In genomic region chr9:5073701-5074100, GRCh38 we compare ENCODE assay signal across 18 cellular contexts.
A peak's percentile ranks its signal among the peaks of the same experiment; 100 is the strongest.
DNase-seq lines count a peak whose midpoint lies in the region; ATAC-seq and TF ChIP-seq lines count a peak whose summit lies in the region.
"Had no signal": no experiment of that assay in that cellular context is flagged by ENCODE, and none has a peak within 500 bp of the region (broad histone marks: within the 10 kb centered on the region; RNA-seq: fewer than 3 reads in every experiment).

No MANE protein-coding gene starts in this region.

- no peaks in the 10 kb centered on the region for H3K36me3 ChIP-seq in OCI-LY1 (ENCODE audit: insufficient read depth, low read length)
- H3K36me3 ChIP-seq: WERI-Rb-1 had no signal

- H3K4me1 ChIP-seq in OCI-LY1 (ENCODE audit: insufficient read depth, low read length, severe bottlenecking) = no peaks in the 10 kb centered on the region

- no peaks in the 10 kb centered on the region for H3F3A ChIP-seq in OCI-LY1 (ENCODE audit: insufficient read depth, low read length)

- H4K20me1 ChIP-seq in OCI-LY1 (ENCODE audit: insufficient read depth, low read length) = no peaks in the 10 kb centered on the region
- H4K20me1 ChIP-seq: BLaER1 treated with 17β-estradiol and CSF1 and Interleukin-3, amounts not matched to agents 10 nM and 100 nM had no signal

- no peak overlapping the region for H3K4me2 ChIP-seq in OCI-LY1 (ENCODE audit: low read length)
- H3K4me2 ChIP-seq: BLaER1 treated with 17β-estradiol and CSF1 and Interleukin-3, amounts not matched to agents 10 nM and 100 nM had no signal

- DNase-seq in NCI-H1694 treated with DMSO at 0.1 percent for 48 hours (lab: John Stamatoyannopoulos, UW) (peak; percentile 5), NCI-H1694 (lab: John Stamatoyannopoulos, UW) (no peak), fibroblast of peridontal ligament (ENCODE audit: extremely low read depth) (peak; percentile 12), posterior cingulate gyrus (no peak), AG08396 (ENCODE audit: low spot score) (no peak)
- DNase-seq: activated CD4-positive, alpha-beta memory T cell treated with anti-CD3 and anti-CD28 coated beads for 36 hours; DMS153; foreskin melanocyte; Kasumi-1; left colon; NCI-H1417 treated with DMSO at 0.1 percent for 48 hours; nephron progenitor cell; WERI-Rb-1 had no signal

- H3K9ac ChIP-seq in OCI-LY1 (ENCODE audit: low read length) = no peak overlapping the region
- H3K9ac ChIP-seq: BLaER1 treated with 17β-estradiol and CSF1 and Interleukin-3, amounts not matched to agents 10 nM and 100 nM had no signal

- no peak overlapping the region for H3K27ac ChIP-seq in OCI-LY1 (ENCODE audit: low read depth, low read length, poor library complexity, severe bottlenecking)
- H3K27ac ChIP-seq: 22Rv1; BLaER1 treated with 17β-estradiol and CSF1 and Interleukin-3, amounts not matched to agents 10 nM and 100 nM; WERI-Rb-1 had no signal

- no peaks in the 10 kb centered on the region for H3K79me2 ChIP-seq in OCI-LY1 (ENCODE audit: insufficient read depth, low read length)

- no peaks in the 10 kb centered on the region for H3K9me3 ChIP-seq in OCI-LY1 (ENCODE audit: low read length)

- no peaks in the 10 kb centered on the region for H3K9me2 ChIP-seq in OCI-LY1 (ENCODE audit: low read depth, low read length)

- no peak overlapping the region for H3K4me3 ChIP-seq in OCI-LY1 (ENCODE audit: low read depth, low read length, poor library complexity, severe bottlenecking)
- H3K4me3 ChIP-seq: BLaER1 treated with 17β-estradiol and CSF1 and Interleukin-3, amounts not matched to agents 10 nM and 100 nM had no signal

- H3K27me3 ChIP-seq in OCI-LY1 (ENCODE audit: insufficient read depth, low read length) = no peaks in the 10 kb centered on the region
- H3K27me3 ChIP-seq: BLaER1 treated with 17β-estradiol and CSF1 and Interleukin-3, amounts not matched to agents 10 nM and 100 nM had no signal

- intact Hi-C loops in posterior cingulate gyrus (cut with DNase I) = no loop called here

- H2AFZ ChIP-seq in OCI-LY1 (ENCODE audit: low read length) = no peak overlapping the region

- ATAC-seq in GM21447 (IDR thresholded peaks at IDR 0.05; ENCODE audit: unreplicated experiment) (peak; percentile 81), HG03342 (IDR thresholded peaks at IDR 0.05; ENCODE audit: unreplicated experiment) (no peak)
- ATAC-seq: left colon had no signal

- TF ChIP-seq CTCF in OCI-LY1 (IDR thresholded peaks at IDR 0.05; ENCODE audit: low read length) = peak; percentile 15; the same call in 1 of the 2 replicates

Comparison
In these comparisons a context has a peak if more than half of its experiments do, and no peak if none do; other contexts are left out.
1. DNase-seq: peak in NCI-H1694 treated with DMSO at 0.1 percent for 48 hours (single experiment) and fibroblast of peridontal ligament (single experiment); none in NCI-H1694 (single experiment), posterior cingulate gyrus (0 of 10) and AG08396 (single experiment).